In the genomic region with DNA sequence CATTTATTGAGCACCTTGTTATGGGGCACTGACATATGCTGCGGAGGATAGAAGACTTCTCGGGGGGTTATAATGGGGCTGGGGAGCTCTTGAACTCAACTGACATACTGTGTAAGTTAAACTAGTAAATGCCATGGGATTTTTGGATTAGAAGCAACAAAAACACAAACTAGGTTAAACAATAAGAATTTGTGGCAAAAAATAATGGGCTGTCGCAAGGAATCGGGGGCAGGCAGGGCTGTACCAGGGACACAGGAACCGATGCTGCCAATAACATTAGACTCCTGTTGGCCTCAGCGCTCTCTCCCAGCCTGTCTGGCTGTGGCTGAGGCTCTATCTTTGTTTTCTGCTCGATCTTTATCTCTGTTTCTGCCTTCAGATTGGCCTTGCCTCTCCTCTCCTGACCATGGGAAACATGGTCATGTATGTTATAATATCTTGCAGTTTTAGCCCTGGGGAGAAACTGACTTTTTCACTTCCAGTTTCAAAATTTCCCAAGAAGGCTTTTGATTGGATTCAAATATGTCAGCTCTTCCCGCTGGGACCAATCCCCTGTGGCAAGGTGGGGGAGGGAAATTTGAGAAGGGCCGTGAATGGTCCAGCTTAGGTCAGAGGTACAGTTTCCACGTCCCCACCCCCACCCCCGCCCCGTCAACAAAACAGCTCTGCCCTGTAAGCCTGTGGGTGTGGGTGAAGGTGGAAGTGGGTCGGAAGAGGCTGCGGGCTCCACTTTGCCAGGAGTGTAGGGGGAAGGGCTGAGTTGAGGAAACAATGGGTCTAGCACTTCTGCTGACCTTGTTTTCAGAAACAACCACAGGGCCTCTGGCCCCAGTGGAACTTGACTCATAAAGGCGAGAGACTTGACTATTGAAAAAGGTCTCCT, we compare ENCODE assay signal across 8 cellular contexts.
DNase-seq lines count a peak whose midpoint lies in the region; ATAC-seq and TF ChIP-seq lines count a peak whose summit lies in the region.

No MANE protein-coding gene starts in this region.

- peaks cover 56% of the 10 kb centered on the region for H3K4me1 Mint-ChIP-seq in activated T-cell treated with anti-CD3 and anti-CD28 coated beads, Interleukin-2, amount 50 U/mL, for 4 hours (ENCODE audit: low read depth)
- H3K4me1 Mint-ChIP-seq in natural killer cell, result peaks cover 43 to 63% of the 10 kb centered on the region in 2 donors

- TSS peak; percentile 92 for BruUV-seq in OCI-LY7 (replicated peaks; lab: Mats Ljungman, UMichigan)

- H3K79me2 ChIP-seq in OCI-LY7 (ENCODE audit: insufficient read depth, low read depth, low read length), result no peaks in the 10 kb centered on the region

- CTCF ChIA-PET in OCI-LY7 (lab: Charles Lee; ENCODE audit: unreplicated experiment), result no interaction called here

- no peaks in the 10 kb centered on the region for H3K27me3 ChIP-seq in testis

- no peaks in the 10 kb centered on the region for H3K9me2 ChIP-seq in OCI-LY7 (ENCODE audit: insufficient read depth, low read length)

- no peak for TF ChIP-seq CTCF in AG10803 (conservative IDR thresholded peaks at IDR 0.05; ENCODE audit: low read length)
- TF ChIP-seq CTCF in OCI-LY7 (conservative IDR thresholded peaks at IDR 0.05; ENCODE audit: low read length), result 0 out of 2 replicates have a peak, but pooled peaks have one; percentile 3
- no peak for TF ChIP-seq CTCF in natural killer cell (IDR thresholded peaks at IDR 0.05)
- no peak for TF ChIP-seq CTCF in testis (IDR thresholded peaks at IDR 0.05)

- peak overlapping the region; percentile 96 to 98 for H3K27ac Mint-ChIP-seq in natural killer cell

- DNase-seq in AG10803 (ENCODE audit: low read depth), result peak; percentile 60
- peak; percentile 68 for DNase-seq in OCI-LY7 (ENCODE audit: low spot score)
- DNase-seq in activated T-cell treated with anti-CD3 and anti-CD28 coated beads, Interleukin-2, amount 50 U/mL, for 4 hours, result peak; percentile 45
- peak; percentile 88 for DNase-seq in fibroblast of gingiva (ENCODE audit: low read depth)
- peak; percentile 72 for DNase-seq in natural killer cell
- peak; percentile 80 for DNase-seq in testis

- H3K9me3 ChIP-seq in OCI-LY7 (ENCODE audit: low read length) (no peaks in the 10 kb centered on the region), testis (no peaks in the 10 kb centered on the region)

- H4K20me1 ChIP-seq in OCI-LY7 (ENCODE audit: insufficient read depth, low read length), result no peaks in the 10 kb centered on the region

- no peaks in the 10 kb centered on the region for H3K9me3 Mint-ChIP-seq in activated T-cell treated with anti-CD3 and anti-CD28 coated beads, Interleukin-2, amount 50 U/mL, for 4 hours
- no peaks in the 10 kb centered on the region for H3K9me3 Mint-ChIP-seq in natural killer cell

- POLR2A ChIA-PET in OCI-LY7 (lab: Charles Lee), result interaction anchor here (0.6 to 2.6 kb wide), 13 partner anchors 12 to 306 kb away, joined by 3 to 8 read pairs (median 5); no protein-coding TSS in a partner anchor

- H3K36me3 Mint-ChIP-seq in activated T-cell treated with anti-CD3 and anti-CD28 coated beads, Interleukin-2, amount 50 U/mL, for 4 hours (ENCODE audit: insufficient read depth), result no peaks in the 10 kb centered on the region
- H3K36me3 Mint-ChIP-seq in natural killer cell, result no peaks in the 10 kb centered on the region

- ATAC-seq in HG03159 (IDR thresholded peaks at IDR 0.05; ENCODE audit: unreplicated experiment) (peak; percentile 44), natural killer cell (peak; percentile 59 to 80 (median 77))
- ATAC-seq in activated T-cell treated with anti-CD3 and anti-CD28 coated beads, Interleukin-2, amount 50 U/mL, for 4 hours, result peak; percentile 25 to 44

- H3K4me3 ChIP-seq in AG10803 (ENCODE audit: low read length) (no peak overlapping the region), OCI-LY7 (ENCODE audit: low read depth, low read length, poor library complexity, severe bottlenecking) (peak overlapping the region; percentile 63), testis (peak overlapping the region in 1 of 2 donors; percentile 24)

- H3K4me2 ChIP-seq in OCI-LY7 (ENCODE audit: low read length), result peak overlapping the region; percentile 96

- intact Hi-C loops in OCI-LY7 (cut with micrococcal nuclease; ENCODE audit: unreplicated experiment), result loop anchor here (2.0 kb wide), 2 partner anchors 34 to 78 kb away; no protein-coding TSS in a partner anchor
- intact Hi-C loops in natural killer cell (cut with micrococcal nuclease), result loop anchor here (1.0 to 5.0 kb wide), 3 partner anchors 20 to 211 kb away; no protein-coding TSS in a partner anchor
- intact Hi-C loops in testis (cut with DNase I; ENCODE audit: low total_unique reads), result loop anchor here (2.0 kb wide), 1 partner anchor 162 kb away; a partner anchor contains a TSS

- in situ Hi-C loops in GM18951 (cut with MboI; ENCODE audit: low sequenced_read_pairs, unreplicated experiment), result loop anchor here (10.0 kb wide), 2 partner anchors 164 to 304 kb away; a partner anchor contains a TSS

- peak overlapping the region; percentile 81 for H2AFZ ChIP-seq in OCI-LY7 (ENCODE audit: low read length)

- H3K4me1 ChIP-seq in OCI-LY7 (ENCODE audit: insufficient read depth, low read length, poor library complexity, severe bottlenecking) (peaks cover 66% of the 10 kb centered on the region), testis (peaks cover 56% of the 10 kb centered on the region)

- peak overlapping the region; percentile 81 for H3K4me3 Mint-ChIP-seq in activated T-cell treated with anti-CD3 and anti-CD28 coated beads, Interleukin-2, amount 50 U/mL, for 4 hours
- peak overlapping the region; percentile 95 for H3K4me3 Mint-ChIP-seq in natural killer cell

- 10% methylated on average over 15 of the region's 15 CpGs for WGBS in testis, 2 donors

- TF ChIP-seq POLR2A in GM18951 (IDR thresholded peaks at IDR 0.05; ENCODE audit: extremely low read depth, insufficient read depth, insufficient read length), result peak; percentile 35
- TF ChIP-seq POLR2A in testis (IDR thresholded peaks at IDR 0.05), result no peak

- H3K27ac ChIP-seq in OCI-LY7 (ENCODE audit: low read depth, low read length, poor library complexity, severe bottlenecking) (peak overlapping the region; percentile 79), testis (peak overlapping the region; percentile 10 to 78)

- H3K27me3 Mint-ChIP-seq in activated T-cell treated with anti-CD3 and anti-CD28 coated beads, Interleukin-2, amount 50 U/mL, for 4 hours (ENCODE audit: low read depth), result no peaks in the 10 kb centered on the region
- no peaks in the 10 kb centered on the region for H3K27me3 Mint-ChIP-seq in natural killer cell (ENCODE audit: low read depth in 2 of 2)

- H3K36me3 ChIP-seq in OCI-LY7 (ENCODE audit: insufficient read depth, low read length) (no peaks in the 10 kb centered on the region), testis (ENCODE audit: low read depth, missing control alignments) (no peaks in the 10 kb centered on the region)
